ENCODE assay signal across 16 cellular contexts in genomic region chr2:241456546-241456945, GRCh38. TPM values are rescaled to one million over a fixed set of nuclear protein-coding genes. Genes with fewer than 3 reads are reported as not detected.
A peak's percentile ranks its signal among the peaks of the same experiment; 100 is the strongest.
DNase-seq lines count a peak whose midpoint lies in the region; ATAC-seq and TF ChIP-seq lines count a peak whose summit lies in the region.
"Had no signal": no experiment of that assay in that cellular context is flagged by ENCODE, and none has a peak within 500 bp of the region (broad histone marks: within the 10 kb centered on the region; RNA-seq: fewer than 3 reads in every experiment).

No MANE protein-coding gene starts in this region.

- no peak for TF ChIP-seq CTCF in GM23338 (conservative IDR thresholded peaks at IDR 0.05; ENCODE audit: low read depth in 2 of 2)
- no peak for TF ChIP-seq CTCF in WTC11 (IDR thresholded peaks at IDR 0.05)
- TF ChIP-seq CTCF in spleen (IDR thresholded peaks at IDR 0.05 in 8 of 11, conservative IDR thresholded peaks at IDR 0.05 in 3 of 11) = no peak

- peak overlapping the region; percentile 32; the same call in 1 of the 2 replicates for H3K4me2 ChIP-seq in GM23338
- H3K4me2 ChIP-seq: A549 had no signal

- no peaks in the 10 kb centered on the region for H3K9me2 ChIP-seq in GM23338 (ENCODE audit: insufficient read depth)

- no peak for TF ChIP-seq POLR2A in spleen (IDR thresholded peaks at IDR 0.05)

- H3K36me3 ChIP-seq in GM23338 (ENCODE audit: insufficient read depth) = no peaks in the 10 kb centered on the region
- peaks cover 0 to 6% (median 0%) of the 10 kb centered on the region in 6 donors for H3K36me3 ChIP-seq in spleen
- H3K36me3 ChIP-seq in HAP-1 (replicated peaks) = no peaks in the 10 kb centered on the region
- H3K36me3 ChIP-seq: BE2C had no signal

- H3K9me3 ChIP-seq in spleen (no peaks in the 10 kb centered on the region), HAP-1 (no peaks in the 10 kb centered on the region)
- H3K9me3 ChIP-seq: A549, BE2C had no signal

- H3K9me3 Mint-ChIP-seq in GM23338 (no peaks in the 10 kb centered on the region), WTC11 (no peaks in the 10 kb centered on the region)
- H3K9me3 Mint-ChIP-seq: CD4-positive, alpha-beta memory T cell; H9; IgD-negative memory B cell had no signal

- H3K27ac ChIP-seq in GM23338 (ENCODE audit: low read depth) (no peak overlapping the region), spleen (no peak overlapping the region)
- H3K27ac ChIP-seq: A549, C4-2B had no signal

- no peak overlapping the region for H3K27ac Mint-ChIP-seq in GM23338
- no peak overlapping the region for H3K27ac Mint-ChIP-seq in WTC11
- H3K27ac Mint-ChIP-seq: CD4-positive, alpha-beta memory T cell had no signal

- no peaks in the 10 kb centered on the region; the same call in 1 of the 2 replicates for H4K20me1 ChIP-seq in GM23338 (replicated peaks; ENCODE audit: insufficient read depth)

- POLR2A ChIA-PET in WTC11 (lab: Charles Lee) = no interaction called here

- no peak overlapping the region for H2AFZ ChIP-seq in GM23338

- no peak overlapping the region for H3K4me3 ChIP-seq in GM23338
- H3K4me3 ChIP-seq in spleen = no peak overlapping the region
- no peak overlapping the region for H3K4me3 ChIP-seq in HAP-1
- H3K4me3 ChIP-seq: A549 had no signal

- WGBS in spleen, 5 donors = 80 to 88% (median 85%) methylated on average over 7 to 11 of the region's 11 CpGs

- intact Hi-C loops in spleen (cut with DNase I; ENCODE audit: low total_unique reads) = no loop called here

- H3K4me1 Mint-ChIP-seq in GM23338 (peaks cover 6% of the 10 kb centered on the region; the same call in 2 of the 3 replicates), WTC11 (peaks cover 4% of the 10 kb centered on the region; the same call in 1 of the 2 replicates)
- H3K4me1 Mint-ChIP-seq: CD4-positive, alpha-beta memory T cell had no signal

- H3K4me1 ChIP-seq in GM23338 (ENCODE audit: insufficient read depth) (no peaks in the 10 kb centered on the region), spleen (no peaks in the 10 kb centered on the region), HAP-1 (no peaks in the 10 kb centered on the region)
- H3K4me1 ChIP-seq: A549, BE2C had no signal

- H3K27me3 ChIP-seq in GM23338 (ENCODE audit: insufficient read depth) (no peaks in the 10 kb centered on the region), spleen (replicated peaks in 1 of 7) (peaks cover 0 to 8% (median 0%) of the 10 kb centered on the region in 7 donors), HAP-1 (ENCODE audit: low read depth) (no peaks in the 10 kb centered on the region)
- H3K27me3 ChIP-seq: BE2C had no signal

- CTCF ChIA-PET in WTC11 (lab: Charles Lee) = no interaction called here

- peaks cover 4% of the 10 kb centered on the region for H3K27me3 Mint-ChIP-seq in GM23338 (ENCODE audit: insufficient read depth, low read depth, poor library complexity)
- H3K27me3 Mint-ChIP-seq in WTC11 (ENCODE audit: low read depth) = no peaks in the 10 kb centered on the region; the same call in 1 of the 2 replicates
- H3K27me3 Mint-ChIP-seq: IgD-negative memory B cell had no signal

- in situ Hi-C loops in HAP-1 (cut with MboI; ENCODE audit: low sequenced_read_pairs) = no loop called here

- DNase-seq in GM23338 (ENCODE audit: low spot score) = peak; percentile 56
- DNase-seq in WTC11 (ENCODE audit: low spot score) = no peak
- DNase-seq in iPS DF 4.7 (ENCODE audit: extremely low read depth, low spot score) = peak; percentile 7
- DNase-seq in spleen = peak; percentile 34
- no peak for DNase-seq in HAP-1 (ENCODE audit: low spot score in 2 of 2)
- DNase-seq: BE2C; CD4-positive, alpha-beta memory T cell; DMS153; DND-41; GF-D8; H9 had no signal

- H3K79me2 ChIP-seq in GM23338 (replicated peaks; ENCODE audit: insufficient read depth) = no peaks in the 10 kb centered on the region

- ATAC-seq in GM23338 (peak; percentile 54), WTC11 (peak; percentile 36), HG02870 (IDR thresholded peaks at IDR 0.05; ENCODE audit: unreplicated experiment) (no peak), GM21447 (IDR thresholded peaks at IDR 0.05; ENCODE audit: unreplicated experiment) (no peak)

- no peak overlapping the region; the same call in 2 of the 3 replicates for H3K4me3 Mint-ChIP-seq in GM23338
- H3K4me3 Mint-ChIP-seq in WTC11 = no peak overlapping the region
- H3K4me3 Mint-ChIP-seq: CD4-positive, alpha-beta memory T cell; H9; IgD-negative memory B cell had no signal

- H3F3A ChIP-seq in GM23338 (replicated peaks; ENCODE audit: low read depth) = no peaks in the 10 kb centered on the region

- H3K36me3 Mint-ChIP-seq in GM23338 (ENCODE audit: low read depth) (no peaks in the 10 kb centered on the region), WTC11 (no peaks in the 10 kb centered on the region)
- H3K36me3 Mint-ChIP-seq: CD4-positive, alpha-beta memory T cell had no signal

TF ChIP-seq in GM23338, 12 proteins besides CTCF, POLR2A, EP300 and RAD21 (continues in another document):
- TF ChIP-seq EZH2 (IDR thresholded peaks at IDR 0.05; ENCODE audit: low read depth, unreplicated experiment) (no peak), NANOG (IDR thresholded peaks at IDR 0.05; ENCODE audit: borderline replicate concordance) (no peak), ETS1 (IDR thresholded peaks at IDR 0.05) (no peak), JUNB (IDR thresholded peaks at IDR 0.05; ENCODE audit: unreplicated experiment) (no peak)

TF ChIP-seq in WTC11, 78 proteins besides CTCF, POLR2A, EP300 and RAD21:
- no peak for TF ChIP-seq ZNF416 (CRISPR knock-in tag; IDR thresholded peaks at IDR 0.05)
- no peak for TF ChIP-seq STAT6 (CRISPR knock-in tag; conservative IDR thresholded peaks at IDR 0.05; ENCODE audit: low read depth)
- TF ChIP-seq ZNF396 (CRISPR knock-in tag; IDR thresholded peaks at IDR 0.05; ENCODE audit: borderline replicate concordance) = no peak
- TF ChIP-seq ATF1 (CRISPR knock-in tag; IDR thresholded peaks at IDR 0.05) = no peak
- no peak for TF ChIP-seq IRF1 (CRISPR knock-in tag; IDR thresholded peaks at IDR 0.05)
- no peak for TF ChIP-seq NFATC4 (CRISPR knock-in tag; IDR thresholded peaks at IDR 0.05)
- no peak for TF ChIP-seq ZNF317 (CRISPR knock-in tag; IDR thresholded peaks at IDR 0.05; ENCODE audit: borderline replicate concordance, low read depth)
- no peak for TF ChIP-seq RELA (CRISPR knock-in tag; IDR thresholded peaks at IDR 0.05; ENCODE audit: borderline replicate concordance)
- TF ChIP-seq IRF2 (CRISPR knock-in tag; IDR thresholded peaks at IDR 0.05; ENCODE audit: borderline replicate concordance, low read depth) = no peak
- no peak for TF ChIP-seq SMAD4 (CRISPR knock-in tag; IDR thresholded peaks at IDR 0.05)
- TF ChIP-seq ZBTB43 (CRISPR knock-in tag; IDR thresholded peaks at IDR 0.05) = no peak
- TF ChIP-seq ZNF263 (CRISPR knock-in tag; IDR thresholded peaks at IDR 0.05; ENCODE audit: low read depth) = no peak
- TF ChIP-seq ZNF121 (CRISPR knock-in tag; IDR thresholded peaks at IDR 0.05) = no peak
- TF ChIP-seq JUN (CRISPR knock-in tag; IDR thresholded peaks at IDR 0.05) = no peak
- TF ChIP-seq MXD4 (CRISPR knock-in tag; IDR thresholded peaks at IDR 0.05; ENCODE audit: borderline replicate concordance) = no peak

RNA-seq across cellular contexts. Expression of gene STK25, which starts 51.8 kb away (rescaled TPM):
- total RNA-seq in GM23338 (2014; rRNA removed; shearing (Covaris generic)) = 275 and 304 TPM in 2 replicates
- 125 and 142 TPM in 2 replicates for polyA plus RNA-seq in GM23338 (2016; fragmentation: Nextera tagmentation; extraction: Ambion mirVana)
- 214 to 232 TPM (median 222 TPM) in 3 replicates for total RNA-seq in WTC11 (2021)
- total RNA-seq in spleen = 100 to 1,000 TPM; 127 to 217 (median 167) TPM
- 100 to 1,000 TPM; 133 to 254 (median 213) TPM for polyA plus RNA-seq in spleen

Comparison
In these comparisons a context has a peak if more than half of its experiments do, and no peak if none do; other contexts are left out.
1. ATAC-seq: peak in GM23338 (single experiment) and WTC11 (single experiment); none in HG02870 (single experiment) and GM21447 (single experiment).
2. DNase-seq: peak in GM23338 (single experiment), iPS DF 4.7 (single experiment) and spleen (single experiment); none in WTC11 (single experiment) and HAP-1 (0 of 2).